Comparison of ENCODE assay signal across 24 cellular contexts in the genomic region with DNA sequence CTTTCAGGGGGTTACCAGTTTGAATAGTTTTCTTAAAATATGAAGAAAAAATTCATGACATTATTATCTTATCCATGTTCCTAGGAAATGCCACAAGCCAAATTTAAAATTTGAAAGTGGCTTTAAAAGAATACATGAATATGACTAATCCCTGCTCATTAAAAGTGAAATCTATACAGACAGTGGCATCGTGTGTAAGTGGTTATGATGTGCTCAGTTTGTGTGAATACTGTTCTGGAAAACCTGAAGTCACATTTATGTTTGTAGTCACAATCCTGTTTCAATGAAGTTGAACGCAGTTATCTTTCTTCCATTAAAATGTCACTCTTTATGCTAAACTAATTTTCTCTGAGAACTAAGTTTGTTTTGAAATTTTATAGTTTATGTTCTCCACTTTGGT.
"Had no signal": no experiment of that assay in that cellular context is flagged by ENCODE, and none has a peak within 500 bp of the region (broad histone marks: within the 10 kb centered on the region; RNA-seq: fewer than 3 reads in every experiment).

No MANE protein-coding gene starts in this region.

- H3K9me3 ChIP-seq: breast epithelium, pancreas, prostate gland, testis, transverse colon had no signal

- H3K27me3 Mint-ChIP-seq: activated naive CD8-positive, alpha-beta T cell treated with anti-CD3 and anti-CD28 coated beads, Interleukin-2, amount 10 ng/mL, durations not matched to agents 7 days and 5 days had no signal

- H3K9me3 Mint-ChIP-seq: activated naive CD8-positive, alpha-beta T cell treated with anti-CD3 and anti-CD28 coated beads, Interleukin-2, amount 10 ng/mL, durations not matched to agents 7 days and 5 days; nephron had no signal

- H3K27me3 ChIP-seq: breast epithelium, pancreas, testis, transverse colon had no signal

- H3K4me1 Mint-ChIP-seq: nephron had no signal

- H3K4me3 Mint-ChIP-seq: activated naive CD8-positive, alpha-beta T cell treated with anti-CD3 and anti-CD28 coated beads, Interleukin-2, amount 10 ng/mL, durations not matched to agents 7 days and 5 days; nephron had no signal

- H3K36me3 ChIP-seq: prostate gland had no signal

- H3K27ac ChIP-seq: breast epithelium, pancreas, prostate gland, SK-N-MC, skin epidermis, testis, transverse colon, VCaP had no signal

- H3K4me3 ChIP-seq: breast epithelium, pancreas, prostate gland, SK-N-MC, skin epidermis, testis, transverse colon had no signal

- ATAC-seq: left cardiac atrium, pancreas, sciatic nerve had no signal

- H3K27ac Mint-ChIP-seq: activated naive CD8-positive, alpha-beta T cell treated with anti-CD3 and anti-CD28 coated beads, Interleukin-2, amount 10 ng/mL, durations not matched to agents 7 days and 5 days; nephron had no signal

- DNase-seq: activated CD4-positive, alpha-beta T cell treated with anti-CD3 and anti-CD28 coated beads for 48 hours; activated CD8-positive, alpha-beta memory T cell treated with anti-CD3 and anti-CD28 coated beads, Interleukin-2, amount 50 U/mL, for 4 hours; activated gamma-delta T cell; activated naive CD8-positive, alpha-beta T cell treated with anti-CD3 and anti-CD28 coated beads, Interleukin-2, amount 10 ng/mL, durations not matched to agents 7 days and 5 days; activated T-cell treated with anti-CD3 and anti-CD28 coated beads, Interleukin-2, amount 50 U/mL, for 48 hours; amniotic stem cell; central memory CD4-positive, alpha-beta T cell; head of caudate nucleus; left cardiac atrium; mammary epithelial cell; pancreas; retina; stimulated activated CD4-positive, alpha-beta T cell treated with anti-CD3 and anti-CD28 coated beads, Interleukin-12 subunit alpha, Interleukin-12 subunit beta, amount 100 ng/mL, for 4 hours; stimulated activated CD4-positive, alpha-beta T cell treated with anti-CD3 and anti-CD28 coated beads, Interleukin-4, amount 100 ng/mL, for 1 hour; T-helper 9 cell; testis; transverse colon had no signal

- H3K4me1 ChIP-seq: breast epithelium, pancreas, prostate gland, testis, transverse colon had no signal
